Comparison of ENCODE assay signal across 9 cellular contexts in genomic region chr3:141414800-141415462, GRCh38. TPM values are rescaled to one million over a fixed set of nuclear protein-coding genes. Genes with fewer than 3 reads are reported as not detected.
DNase-seq lines count a peak whose midpoint lies in the region; ATAC-seq and TF ChIP-seq lines count a peak whose summit lies in the region.
"Had no signal": no experiment of that assay in that cellular context is flagged by ENCODE, and none has a peak within 500 bp of the region (broad histone marks: within the 10 kb centered on the region; RNA-seq: fewer than 3 reads in every experiment).

No MANE protein-coding gene starts in this region.

- H3K4me3 ChIP-seq in testis (no peak overlapping the region), Caco-2 (ENCODE audit: low read depth, low read length) (no peak overlapping the region)

- no peak overlapping the region for H3K4me3 Mint-ChIP-seq in activated naive CD4-positive, alpha-beta T cell treated with anti-CD3 and anti-CD28 coated beads for 36 hours
- no peak overlapping the region for H3K4me3 Mint-ChIP-seq in Caco-2 (ENCODE audit: unreplicated experiment)

- POLR2A ChIA-PET in Caco-2 (lab: Charles Lee), result no interaction called here

- 89 to 91% methylated on average over 5 of the region's 5 CpGs for WGBS in testis, 2 donors

- peaks cover 23% of the 10 kb centered on the region for H3K4me1 ChIP-seq in foreskin keratinocyte
- peaks cover 32% of the 10 kb centered on the region for H3K4me1 ChIP-seq in testis
- peaks cover 17% of the 10 kb centered on the region for H3K4me1 ChIP-seq in Caco-2

- peak; percentile 57 for DNase-seq in activated naive CD4-positive, alpha-beta T cell treated with anti-CD3 and anti-CD28 coated beads for 36 hours
- no peak for DNase-seq in activated naive CD4-positive, alpha-beta T cell (lab: John Stamatoyannopoulos, UW)
- DNase-seq in activated naive CD4-positive, alpha-beta T cell treated with anti-CD3 and anti-CD28 coated beads, Interleukin-2, amount 50 U/mL, for 72 hours (ENCODE audit: low spot score in 2 of 2), result no peak
- DNase-seq in foreskin keratinocyte (peak in 1 of 2 donors; percentile 68), testis (no peak), dermis blood vessel endothelial cell (no peak), H4 (ENCODE audit: low spot score) (no peak), Caco-2 (no peak)
- DNase-seq: MV-4-11 had no signal

- peaks cover 8% of the 10 kb centered on the region for H3K36me3 Mint-ChIP-seq in activated naive CD4-positive, alpha-beta T cell treated with anti-CD3 and anti-CD28 coated beads for 36 hours (ENCODE audit: low read depth)
- H3K36me3 Mint-ChIP-seq in activated naive CD4-positive, alpha-beta T cell treated with anti-CD3 and anti-CD28 coated beads, Interleukin-2, amount 50 U/mL, for 72 hours, result peaks cover 8 to 26% of the 10 kb centered on the region in 2 donors
- H3K36me3 Mint-ChIP-seq in Caco-2 (ENCODE audit: insufficient read depth, unreplicated experiment), result peaks cover 41% of the 10 kb centered on the region

- H3K27me3 Mint-ChIP-seq in activated naive CD4-positive, alpha-beta T cell treated with anti-CD3 and anti-CD28 coated beads for 36 hours (ENCODE audit: low read depth), result no peaks in the 10 kb centered on the region
- H3K27me3 Mint-ChIP-seq in Caco-2 (ENCODE audit: insufficient read depth, unreplicated experiment), result no peaks in the 10 kb centered on the region

- no peak for TF ChIP-seq CTCF in foreskin keratinocyte (conservative IDR thresholded peaks at IDR 0.05)
- TF ChIP-seq CTCF in testis (IDR thresholded peaks at IDR 0.05), result no peak
- TF ChIP-seq CTCF in Caco-2 (IDR thresholded peaks at IDR 0.05; ENCODE audit: insufficient read depth in 1 of 2, low read depth in 1 of 2, low read length in 1 of 2, severe bottlenecking in 1 of 2, unreplicated experiment in 1 of 2), result no peak

- no peaks in the 10 kb centered on the region for H3K9me3 Mint-ChIP-seq in activated naive CD4-positive, alpha-beta T cell treated with anti-CD3 and anti-CD28 coated beads for 36 hours
- peaks cover 0 to 8% of the 10 kb centered on the region in 2 donors for H3K9me3 Mint-ChIP-seq in activated naive CD4-positive, alpha-beta T cell treated with anti-CD3 and anti-CD28 coated beads, Interleukin-2, amount 50 U/mL, for 72 hours
- no peaks in the 10 kb centered on the region for H3K9me3 Mint-ChIP-seq in Caco-2 (ENCODE audit: unreplicated experiment)

- CTCF ChIA-PET in activated naive CD4-positive, alpha-beta T cell treated with anti-CD3 and anti-CD28 coated beads for 36 hours (lab: Charles Lee), result interaction anchor here (0.9 to 3.9 kb wide), 2 partner anchors 21 to 26 kb away, joined by 3 to 30 read pairs; no protein-coding TSS in a partner anchor
- CTCF ChIA-PET in Caco-2 (lab: Charles Lee), result no interaction called here

- H3K27ac ChIP-seq in foreskin keratinocyte, result peak overlapping the region; percentile 69
- H3K27ac ChIP-seq in testis, result peak overlapping the region; percentile 1 to 96

- ATAC-seq in activated naive CD4-positive, alpha-beta T cell treated with anti-CD3 and anti-CD28 coated beads, Interleukin-2, amount 50 U/mL, for 72 hours, result peak; percentile 24 to 31
- no peak for ATAC-seq in foreskin keratinocyte

- TF ChIP-seq POLR2A in testis (IDR thresholded peaks at IDR 0.05), result no peak

- H3K9me3 ChIP-seq in testis (no peaks in the 10 kb centered on the region), Caco-2 (no peaks in the 10 kb centered on the region)

- intact Hi-C loops in activated naive CD4-positive, alpha-beta T cell treated with anti-CD3 and anti-CD28 coated beads for 36 hours (cut with micrococcal nuclease), result loop anchor here (1.0 to 2.0 kb wide), 11 partner anchors 10 to 461 kb away; partner anchors contain the start of genes ATP1B3 and PXYLP1
- intact Hi-C loops in testis (cut with DNase I; ENCODE audit: low total_unique reads) (no loop called here), Caco-2 (cut with micrococcal nuclease; ENCODE audit: unreplicated experiment) (no loop called here)

- H3K36me3 ChIP-seq in testis (ENCODE audit: low read depth, missing control alignments) (no peaks in the 10 kb centered on the region), Caco-2 (ENCODE audit: control insufficient read depth, insufficient read depth, low read length) (peaks cover 12% of the 10 kb centered on the region)

- H3K27ac Mint-ChIP-seq in activated naive CD4-positive, alpha-beta T cell treated with anti-CD3 and anti-CD28 coated beads for 36 hours, result peak overlapping the region; percentile 97
- H3K27ac Mint-ChIP-seq in activated naive CD4-positive, alpha-beta T cell treated with anti-CD3 and anti-CD28 coated beads, Interleukin-2, amount 50 U/mL, for 72 hours, result peak overlapping the region; percentile 93 to 95
- no peak overlapping the region for H3K27ac Mint-ChIP-seq in Caco-2 (ENCODE audit: unreplicated experiment)

- no TSS peak for BruUV-seq in Caco-2 (replicated peaks; lab: Mats Ljungman, UMichigan)

- H3K27me3 ChIP-seq in foreskin keratinocyte (no peaks in the 10 kb centered on the region), testis (no peaks in the 10 kb centered on the region), Caco-2 (replicated peaks; ENCODE audit: control insufficient read depth, insufficient read depth, low read length) (no peaks in the 10 kb centered on the region)

- H3K4me1 Mint-ChIP-seq in activated naive CD4-positive, alpha-beta T cell treated with anti-CD3 and anti-CD28 coated beads for 36 hours (ENCODE audit: low read depth), result peaks cover 69% of the 10 kb centered on the region
- peaks cover 24% of the 10 kb centered on the region for H3K4me1 Mint-ChIP-seq in Caco-2 (ENCODE audit: low read depth, unreplicated experiment)

RNA-seq across cellular contexts. Expression of gene ZBTB38, which starts 46.6 kb away (rescaled TPM):
- 10 to 100 TPM; 16.3 to 18.6 TPM for total RNA-seq in activated naive CD4-positive, alpha-beta T cell treated with anti-CD3 and anti-CD28 coated beads for 36 hours
- total RNA-seq in activated naive CD4-positive, alpha-beta T cell treated with anti-CD3 and anti-CD28 coated beads, Interleukin-2, amount 50 U/mL, for 72 hours, result 10 to 100 TPM; 13.4 to 19.9 TPM
- total RNA-seq in foreskin keratinocyte, result 58.0 and 59.5 TPM in 2 replicates
- 5.0 and 5.8 TPM in 2 replicates for polyA plus RNA-seq in foreskin keratinocyte
- 100 to 1,000 TPM; 131 to 167 TPM for total RNA-seq in testis
- polyA plus RNA-seq in testis (ENCODE audit: insufficient read depth, low read depth, low replicate concordance), result 66.7 TPM
- total RNA-seq in dermis blood vessel endothelial cell, result 92.4 and 113 TPM in 2 replicates
- total RNA-seq in H4 (2014; rRNA removed; shearing (Covaris generic)), result 33.3 and 49.0 TPM in 2 replicates
- total RNA-seq in Caco-2 (2022), result 72.7 and 74.1 TPM in 2 replicates
